33 cellular contexts compared by ENCODE assay signal in genomic region chr22:50633771-50634170, GRCh38.
"Had no signal": no experiment of that assay in that cellular context is flagged by ENCODE, and none has a peak within 500 bp of the region (broad histone marks: within the 10 kb centered on the region; RNA-seq: fewer than 3 reads in every experiment).

No MANE protein-coding gene starts in this region.

- H3K4me3 ChIP-seq: MG63 had no signal

- DNase-seq: Karpas-422, Kasumi-1, KG1, MG63, MM.1S, NCI-H1048, NCI-H1092, NCI-H1092 treated with DMSO at 0.1 percent for 48 hours, NCI-H1105, NCI-H1105 treated with DMSO at 0.1 percent for 48 hours, NCI-H1417, NCI-H1417 treated with DMSO at 0.1 percent for 48 hours, NCI-H1436, NCI-H1436 treated with DMSO at 0.1 percent for 48 hours, NCI-H146, NCI-H1694, NCI-H1694 treated with DMSO at 0.1 percent for 48 hours, NCI-H187, NCI-H187 treated with DMSO at 0.1 percent for 48 hours, NCI-H1930, NCI-H2029, NCI-H2029 treated with DMSO at 0.1 percent for 48 hours, NCI-H2081, NCI-H2081 treated with DMSO at 0.1 percent for 48 hours, NCI-H2107, NCI-H2171, NCI-H2171 treated with DMSO at 0.1 percent for 48 hours, NCI-H2227 treated with DMSO at 0.1 percent for 48 hours, NCI-H226, NCI-H345, NCI-H446, NCI-H446 treated with DMSO at 0.1 percent for 48 hours had no signal

- H3K9me3 ChIP-seq: MG63 had no signal

- H3K9ac ChIP-seq: KMS-11 had no signal

- H3K27me3 ChIP-seq: MG63 had no signal

- H3K4me2 ChIP-seq: KMS-11 had no signal

- H3K27ac ChIP-seq: KMS-11 had no signal

- H3K36me3 ChIP-seq: MG63 had no signal
